1 cellular context compared by ENCODE assay signal in the genomic region with DNA sequence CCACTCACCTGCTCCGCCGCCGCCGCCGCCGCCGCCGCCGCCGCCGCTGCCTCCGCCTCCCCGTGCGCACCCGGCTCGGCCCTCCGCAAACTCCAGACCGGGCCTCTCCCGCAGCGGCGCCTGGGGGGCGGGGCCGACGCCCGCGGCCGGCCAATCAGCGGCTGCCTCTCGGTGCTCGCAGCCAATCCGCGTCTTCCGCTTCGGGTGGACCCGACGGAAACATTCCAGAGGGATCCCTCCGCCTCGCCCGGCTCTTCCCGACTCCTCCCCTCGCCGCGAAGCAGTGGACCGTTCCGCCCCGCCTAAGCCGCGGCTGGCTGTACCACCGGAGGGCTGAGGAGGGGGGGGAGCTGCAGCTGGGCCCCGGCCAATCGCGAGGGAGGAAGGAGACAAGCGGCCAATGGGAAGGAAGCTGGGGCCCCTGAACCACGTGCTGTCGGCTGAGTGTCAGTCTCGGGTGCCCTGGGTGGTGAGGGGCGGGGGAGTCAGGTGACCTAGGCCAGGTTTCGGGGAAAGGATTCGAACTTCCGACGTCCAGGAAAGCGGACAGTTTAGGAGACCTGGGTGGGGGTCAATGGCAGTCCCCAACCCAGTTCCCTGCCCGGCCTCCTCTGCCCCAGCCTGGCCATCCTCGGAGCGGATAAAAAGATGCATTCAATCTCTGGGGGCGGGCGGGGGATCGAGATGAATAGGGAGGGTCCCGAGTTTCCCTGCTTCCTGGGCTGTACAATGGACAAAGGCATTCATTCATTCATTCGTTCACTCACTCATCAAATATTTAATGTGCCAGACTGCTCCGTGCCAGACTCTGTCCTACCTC.
A peak's percentile ranks its signal among the peaks of the same experiment; 100 is the strongest.
TF ChIP-seq lines count a peak whose summit lies in the region.

A gene with protein sequence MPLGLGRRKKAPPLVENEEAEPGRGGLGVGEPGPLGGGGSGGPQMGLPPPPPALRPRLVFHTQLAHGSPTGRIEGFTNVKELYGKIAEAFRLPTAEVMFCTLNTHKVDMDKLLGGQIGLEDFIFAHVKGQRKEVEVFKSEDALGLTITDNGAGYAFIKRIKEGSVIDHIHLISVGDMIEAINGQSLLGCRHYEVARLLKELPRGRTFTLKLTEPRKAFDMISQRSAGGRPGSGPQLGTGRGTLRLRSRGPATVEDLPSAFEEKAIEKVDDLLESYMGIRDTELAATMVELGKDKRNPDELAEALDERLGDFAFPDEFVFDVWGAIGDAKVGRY (minus strand): TSS at position 99 of the 820 bp plus-strand sequence. CDS start 13,151 bp downstream, outside the sequence.

TF ChIP-seq in SK-N-SH, 30 proteins besides CTCF, POLR2A, EP300 and RAD21 (continued from another document):
- peak; percentile 50; the same call in 1 of the 2 replicates for TF ChIP-seq SIN3A (IDR thresholded peaks at IDR 0.05; ENCODE audit: borderline replicate concordance, low read depth, low read length)
- TF ChIP-seq, protein P1, sequence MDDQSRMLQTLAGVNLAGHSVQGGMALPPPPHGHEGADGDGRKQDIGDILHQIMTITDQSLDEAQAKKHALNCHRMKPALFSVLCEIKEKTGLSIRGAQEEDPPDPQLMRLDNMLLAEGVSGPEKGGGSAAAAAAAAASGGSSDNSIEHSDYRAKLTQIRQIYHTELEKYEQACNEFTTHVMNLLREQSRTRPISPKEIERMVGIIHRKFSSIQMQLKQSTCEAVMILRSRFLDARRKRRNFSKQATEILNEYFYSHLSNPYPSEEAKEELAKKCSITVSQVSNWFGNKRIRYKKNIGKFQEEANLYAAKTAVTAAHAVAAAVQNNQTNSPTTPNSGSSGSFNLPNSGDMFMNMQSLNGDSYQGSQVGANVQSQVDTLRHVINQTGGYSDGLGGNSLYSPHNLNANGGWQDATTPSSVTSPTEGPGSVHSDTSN (IDR thresholded peaks at IDR 0.05) = peak; percentile 62; the same call in 1 of the 2 replicates
- TF ChIP-seq GATA2 (CRISPR knock-in tag; IDR thresholded peaks at IDR 0.05) = no peak
- no peak for TF ChIP-seq FOXJ3 (CRISPR knock-in tag; IDR thresholded peaks at IDR 0.05)
- TF ChIP-seq, protein P2, sequence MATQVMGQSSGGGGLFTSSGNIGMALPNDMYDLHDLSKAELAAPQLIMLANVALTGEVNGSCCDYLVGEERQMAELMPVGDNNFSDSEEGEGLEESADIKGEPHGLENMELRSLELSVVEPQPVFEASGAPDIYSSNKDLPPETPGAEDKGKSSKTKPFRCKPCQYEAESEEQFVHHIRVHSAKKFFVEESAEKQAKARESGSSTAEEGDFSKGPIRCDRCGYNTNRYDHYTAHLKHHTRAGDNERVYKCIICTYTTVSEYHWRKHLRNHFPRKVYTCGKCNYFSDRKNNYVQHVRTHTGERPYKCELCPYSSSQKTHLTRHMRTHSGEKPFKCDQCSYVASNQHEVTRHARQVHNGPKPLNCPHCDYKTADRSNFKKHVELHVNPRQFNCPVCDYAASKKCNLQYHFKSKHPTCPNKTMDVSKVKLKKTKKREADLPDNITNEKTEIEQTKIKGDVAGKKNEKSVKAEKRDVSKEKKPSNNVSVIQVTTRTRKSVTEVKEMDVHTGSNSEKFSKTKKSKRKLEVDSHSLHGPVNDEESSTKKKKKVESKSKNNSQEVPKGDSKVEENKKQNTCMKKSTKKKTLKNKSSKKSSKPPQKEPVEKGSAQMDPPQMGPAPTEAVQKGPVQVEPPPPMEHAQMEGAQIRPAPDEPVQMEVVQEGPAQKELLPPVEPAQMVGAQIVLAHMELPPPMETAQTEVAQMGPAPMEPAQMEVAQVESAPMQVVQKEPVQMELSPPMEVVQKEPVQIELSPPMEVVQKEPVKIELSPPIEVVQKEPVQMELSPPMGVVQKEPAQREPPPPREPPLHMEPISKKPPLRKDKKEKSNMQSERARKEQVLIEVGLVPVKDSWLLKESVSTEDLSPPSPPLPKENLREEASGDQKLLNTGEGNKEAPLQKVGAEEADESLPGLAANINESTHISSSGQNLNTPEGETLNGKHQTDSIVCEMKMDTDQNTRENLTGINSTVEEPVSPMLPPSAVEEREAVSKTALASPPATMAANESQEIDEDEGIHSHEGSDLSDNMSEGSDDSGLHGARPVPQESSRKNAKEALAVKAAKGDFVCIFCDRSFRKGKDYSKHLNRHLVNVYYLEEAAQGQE (IDR thresholded peaks at IDR 0.05; ENCODE audit: low read depth, low read length) = no peak
- peak; percentile 34; the same call in 1 of the 2 replicates for TF ChIP-seq GABPA (IDR thresholded peaks at IDR 0.05; ENCODE audit: low read depth)
- peak; percentile 80; the same call in 1 of the 2 replicates for TF ChIP-seq RFX5 (IDR thresholded peaks at IDR 0.05; ENCODE audit: low read length)
- TF ChIP-seq RXRA (IDR thresholded peaks at IDR 0.05; ENCODE audit: borderline replicate concordance, low read depth) = no peak
- TF ChIP-seq FOSL2 (IDR thresholded peaks at IDR 0.05; ENCODE audit: borderline replicate concordance, low read depth) = no peak
- TF ChIP-seq TEAD4 (IDR thresholded peaks at IDR 0.05; ENCODE audit: borderline replicate concordance, insufficient read depth) = 0 out of 2 replicates have a peak, but pooled peaks have one; percentile 43
- TF ChIP-seq TCF12 (IDR thresholded peaks at IDR 0.05) = peak; percentile 26; the same call in 1 of the 2 replicates
- no peak for TF ChIP-seq TAF1 (IDR thresholded peaks at IDR 0.05; ENCODE audit: borderline replicate concordance, low read depth, low read length)
- TF ChIP-seq, protein P3, sequence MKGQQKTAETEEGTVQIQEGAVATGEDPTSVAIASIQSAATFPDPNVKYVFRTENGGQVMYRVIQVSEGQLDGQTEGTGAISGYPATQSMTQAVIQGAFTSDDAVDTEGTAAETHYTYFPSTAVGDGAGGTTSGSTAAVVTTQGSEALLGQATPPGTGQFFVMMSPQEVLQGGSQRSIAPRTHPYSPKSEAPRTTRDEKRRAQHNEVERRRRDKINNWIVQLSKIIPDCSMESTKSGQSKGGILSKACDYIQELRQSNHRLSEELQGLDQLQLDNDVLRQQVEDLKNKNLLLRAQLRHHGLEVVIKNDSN (IDR thresholded peaks at IDR 0.05; ENCODE audit: borderline replicate concordance, low read depth) = peak; percentile 93
- TF ChIP-seq, protein P4, sequence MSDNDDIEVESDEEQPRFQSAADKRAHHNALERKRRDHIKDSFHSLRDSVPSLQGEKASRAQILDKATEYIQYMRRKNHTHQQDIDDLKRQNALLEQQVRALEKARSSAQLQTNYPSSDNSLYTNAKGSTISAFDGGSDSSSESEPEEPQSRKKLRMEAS (IDR thresholded peaks at IDR 0.05; ENCODE audit: low read depth) = peak; percentile 97
- peak; percentile 93; the same call in 1 of the 2 replicates for TF ChIP-seq MXI1 (IDR thresholded peaks at IDR 0.05; ENCODE audit: low read depth, low read length)
- TF ChIP-seq JUND (IDR thresholded peaks at IDR 0.05) = no peak
- TF ChIP-seq SMC3 (IDR thresholded peaks at IDR 0.05; ENCODE audit: low read depth, low read length) = no peak
- no peak for TF ChIP-seq NRF1 (IDR thresholded peaks at IDR 0.05; ENCODE audit: low read depth, low read length)
- peak; percentile 66 for TF ChIP-seq CHD2 (IDR thresholded peaks at IDR 0.05; ENCODE audit: low read length, partially characterized antibody)
- TF ChIP-seq YY1 (IDR thresholded peaks at IDR 0.05; ENCODE audit: low read depth) = no peak
- TF ChIP-seq RCOR1 (IDR thresholded peaks at IDR 0.05; ENCODE audit: low read length) = no peak
